ENCODE assay signal across 2 cellular contexts in genomic region chr2:68155618-68156017, GRCh38.
TF ChIP-seq lines count a peak whose summit lies in the region.

No MANE protein-coding gene starts in this region.

TF ChIP-seq in SK-N-SH, 30 proteins besides CTCF, POLR2A, EP300 and RAD21:
- no peak for TF ChIP-seq REST (IDR thresholded peaks at IDR 0.05; ENCODE audit: low read depth, low read length)
- no peak for TF ChIP-seq RXRA (IDR thresholded peaks at IDR 0.05; ENCODE audit: borderline replicate concordance, low read depth)
- TF ChIP-seq CHD2 (IDR thresholded peaks at IDR 0.05; ENCODE audit: low read length, partially characterized antibody): no peak
- TF ChIP-seq SIN3A (IDR thresholded peaks at IDR 0.05; ENCODE audit: borderline replicate concordance, low read depth, low read length): no peak
- no peak for TF ChIP-seq JUND (IDR thresholded peaks at IDR 0.05)
- TF ChIP-seq TCF12 (IDR thresholded peaks at IDR 0.05): no peak
- no peak for TF ChIP-seq YY1 (IDR thresholded peaks at IDR 0.05; ENCODE audit: low read depth)
- TF ChIP-seq, protein P1, sequence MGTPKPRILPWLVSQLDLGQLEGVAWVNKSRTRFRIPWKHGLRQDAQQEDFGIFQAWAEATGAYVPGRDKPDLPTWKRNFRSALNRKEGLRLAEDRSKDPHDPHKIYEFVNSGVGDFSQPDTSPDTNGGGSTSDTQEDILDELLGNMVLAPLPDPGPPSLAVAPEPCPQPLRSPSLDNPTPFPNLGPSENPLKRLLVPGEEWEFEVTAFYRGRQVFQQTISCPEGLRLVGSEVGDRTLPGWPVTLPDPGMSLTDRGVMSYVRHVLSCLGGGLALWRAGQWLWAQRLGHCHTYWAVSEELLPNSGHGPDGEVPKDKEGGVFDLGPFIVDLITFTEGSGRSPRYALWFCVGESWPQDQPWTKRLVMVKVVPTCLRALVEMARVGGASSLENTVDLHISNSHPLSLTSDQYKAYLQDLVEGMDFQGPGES (IDR thresholded peaks at IDR 0.05; ENCODE audit: low read depth, low read length): no peak
- no peak for TF ChIP-seq NFIC (IDR thresholded peaks at IDR 0.05; ENCODE audit: borderline replicate concordance)
- TF ChIP-seq FOSL2 (IDR thresholded peaks at IDR 0.05; ENCODE audit: borderline replicate concordance, low read depth): no peak
- no peak for TF ChIP-seq GATA2 (CRISPR knock-in tag; IDR thresholded peaks at IDR 0.05)
- TF ChIP-seq SMC3 (IDR thresholded peaks at IDR 0.05; ENCODE audit: low read depth, low read length): no peak
- no peak for TF ChIP-seq EZH2phosphoT487 (IDR thresholded peaks at IDR 0.05; ENCODE audit: borderline replicate concordance, low read depth)
- TF ChIP-seq ZBTB33 (IDR thresholded peaks at IDR 0.05; ENCODE audit: borderline replicate concordance, low read depth): no peak
- TF ChIP-seq FOXJ3 (CRISPR knock-in tag; IDR thresholded peaks at IDR 0.05): no peak
- TF ChIP-seq FOXM1 (IDR thresholded peaks at IDR 0.05; ENCODE audit: low read depth): no peak
- TF ChIP-seq, protein P2, sequence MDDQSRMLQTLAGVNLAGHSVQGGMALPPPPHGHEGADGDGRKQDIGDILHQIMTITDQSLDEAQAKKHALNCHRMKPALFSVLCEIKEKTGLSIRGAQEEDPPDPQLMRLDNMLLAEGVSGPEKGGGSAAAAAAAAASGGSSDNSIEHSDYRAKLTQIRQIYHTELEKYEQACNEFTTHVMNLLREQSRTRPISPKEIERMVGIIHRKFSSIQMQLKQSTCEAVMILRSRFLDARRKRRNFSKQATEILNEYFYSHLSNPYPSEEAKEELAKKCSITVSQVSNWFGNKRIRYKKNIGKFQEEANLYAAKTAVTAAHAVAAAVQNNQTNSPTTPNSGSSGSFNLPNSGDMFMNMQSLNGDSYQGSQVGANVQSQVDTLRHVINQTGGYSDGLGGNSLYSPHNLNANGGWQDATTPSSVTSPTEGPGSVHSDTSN (IDR thresholded peaks at IDR 0.05): no peak
- TF ChIP-seq RCOR1 (IDR thresholded peaks at IDR 0.05; ENCODE audit: low read length): no peak
- no peak for TF ChIP-seq NRF1 (IDR thresholded peaks at IDR 0.05; ENCODE audit: low read depth, low read length)

TF ChIP-seq in SK-N-SH treated with all-trans-retinoic acid at 6 μM for 48 hours, 23 proteins besides CTCF, POLR2A, EP300 and RAD21 (continued from another document):
- TF ChIP-seq TSHZ2 (CRISPR knock-in tag; IDR thresholded peaks at IDR 0.05) (no peak), ZNF70 (CRISPR knock-in tag; IDR thresholded peaks at IDR 0.05) (no peak)
TF ChIP-seq in SK-N-SH treated with all-trans-retinoic acid at 6 μM for 48 hours: peak in this region for 0.
